ENCODE assay signal across 31 cellular contexts in genomic region chr13:72537782-72538181, GRCh38.
"Had no signal": no experiment of that assay in that cellular context is flagged by ENCODE, and none has a peak within 500 bp of the region (broad histone marks: within the 10 kb centered on the region; RNA-seq: fewer than 3 reads in every experiment).

No MANE protein-coding gene starts in this region.

- DNase-seq: activated CD4-positive, alpha-beta T cell treated with anti-CD3 and anti-CD28 coated beads, Interleukin-2, amount 10 ng/mL, durations not matched to agents 24 days and 14 days; activated CD4-positive, alpha-beta T cell treated with anti-CD3 and anti-CD28 coated beads, Interleukin-2, amount 50 U/mL, for 4 hours; activated CD8-positive, alpha-beta T cell treated with anti-CD3 and anti-CD28 coated beads, Interleukin-2, amount 10 ng/mL, durations not matched to agents 7 days and 5 days; activated gamma-delta T cell; activated naive CD4-positive, alpha-beta T cell treated with Interleukin-2 at 50 U/mL for 16 hours; activated T-cell treated with anti-CD3 and anti-CD28 coated beads, Interleukin-2, amount 50 U/mL, for 24 hours; adrenal gland; body of pancreas; Kasumi-1; KG1; MG63; NCI-H1092; NCI-H1436 treated with DMSO at 0.1 percent for 48 hours; NCI-H1694 treated with DMSO at 0.1 percent for 48 hours; NCI-H2029; NCI-H345; NCI-H526; NCI-H748 treated with DMSO at 0.1 percent for 48 hours; NK-92 treated with Interleukin-12 subunit alpha and Interleukin-12 subunit beta, amount 100 ng/mL, for 24 hours; PC-3; Peyer's patch; RPMI8226; SIG-M5; T-cell; T-helper 17 cell; T-helper 9 cell; WERI-Rb-1 had no signal

- H3K36me3 ChIP-seq: adrenal gland, breast epithelium, MG63, Peyer's patch, WERI-Rb-1 had no signal

- H3K4me3 ChIP-seq: adrenal gland, body of pancreas, breast epithelium, MG63, Peyer's patch had no signal

- H3K27me3 Mint-ChIP-seq: activated CD4-positive, alpha-beta T cell treated with anti-CD3 and anti-CD28 coated beads, Interleukin-2, amount 10 ng/mL, durations not matched to agents 24 days and 14 days; activated naive CD4-positive, alpha-beta T cell treated with anti-CD3 and anti-CD28 coated beads, Interleukin-2, amount 50 U/mL, for 24 hours; activated T-cell treated with anti-CD3 and anti-CD28 coated beads, Interleukin-2, amount 50 U/mL, for 24 hours; T-cell had no signal

- H3K27ac ChIP-seq: adrenal gland, body of pancreas, breast epithelium, Peyer's patch, WERI-Rb-1 had no signal

- H3K36me3 Mint-ChIP-seq: activated naive CD4-positive, alpha-beta T cell treated with anti-CD3 and anti-CD28 coated beads, Interleukin-2, amount 50 U/mL, for 24 hours; T-cell had no signal

- H3K9me3 ChIP-seq: adrenal gland, body of pancreas, breast epithelium, MG63, Peyer's patch had no signal

- ATAC-seq: activated CD8-positive, alpha-beta T cell treated with anti-CD3 and anti-CD28 coated beads, Interleukin-2, amount 10 ng/mL, durations not matched to agents 7 days and 5 days; body of pancreas; PC-3; SK-N-SH treated with all-trans-retinoic acid at 6 μM for 48 hours; T-cell; T-helper 17 cell had no signal

- H3K4me3 Mint-ChIP-seq: activated CD4-positive, alpha-beta T cell treated with anti-CD3 and anti-CD28 coated beads, Interleukin-2, amount 10 ng/mL, durations not matched to agents 24 days and 14 days; activated CD8-positive, alpha-beta T cell treated with anti-CD3 and anti-CD28 coated beads, Interleukin-2, amount 10 ng/mL, durations not matched to agents 7 days and 5 days; activated naive CD4-positive, alpha-beta T cell treated with anti-CD3 and anti-CD28 coated beads, Interleukin-2, amount 50 U/mL, for 24 hours; activated T-cell treated with anti-CD3 and anti-CD28 coated beads, Interleukin-2, amount 50 U/mL, for 24 hours; T-cell; T-helper 17 cell had no signal

- H3K4me1 ChIP-seq: adrenal gland, breast epithelium, Peyer's patch had no signal

- H3K9me3 Mint-ChIP-seq: activated CD4-positive, alpha-beta T cell treated with anti-CD3 and anti-CD28 coated beads, Interleukin-2, amount 10 ng/mL, durations not matched to agents 24 days and 14 days; activated naive CD4-positive, alpha-beta T cell treated with anti-CD3 and anti-CD28 coated beads, Interleukin-2, amount 50 U/mL, for 24 hours; activated T-cell treated with anti-CD3 and anti-CD28 coated beads, Interleukin-2, amount 50 U/mL, for 24 hours; activated T-helper 2 cell treated with anti-CD3 and anti-CD28 coated beads, Interferon-gamma antibody, Interleukin-2, Interleukin-4, amounts not matched to agents 10 μg/mL and 5 μg/mL and 100 μg/mL, durations not matched to agents 14 hours and 24 hours and 36 hours; T-cell had no signal

- H3K27ac Mint-ChIP-seq: activated CD4-positive, alpha-beta T cell treated with anti-CD3 and anti-CD28 coated beads, Interleukin-2, amount 10 ng/mL, durations not matched to agents 24 days and 14 days; activated CD8-positive, alpha-beta T cell treated with anti-CD3 and anti-CD28 coated beads, Interleukin-2, amount 10 ng/mL, durations not matched to agents 7 days and 5 days; activated naive CD4-positive, alpha-beta T cell treated with anti-CD3 and anti-CD28 coated beads, Interleukin-2, amount 50 U/mL, for 24 hours; activated T-cell treated with anti-CD3 and anti-CD28 coated beads, Interleukin-2, amount 50 U/mL, for 24 hours; activated T-helper 2 cell treated with anti-CD3 and anti-CD28 coated beads, Interferon-gamma antibody, Interleukin-2, Interleukin-4, amounts not matched to agents 10 μg/mL and 5 μg/mL and 100 μg/mL, durations not matched to agents 14 hours and 24 hours and 36 hours; T-cell; T-helper 17 cell had no signal

- H3K27me3 ChIP-seq: adrenal gland, body of pancreas, breast epithelium, MG63, Peyer's patch had no signal

- H3K4me1 Mint-ChIP-seq: activated CD4-positive, alpha-beta T cell treated with anti-CD3 and anti-CD28 coated beads, Interleukin-2, amount 10 ng/mL, durations not matched to agents 24 days and 14 days; activated naive CD4-positive, alpha-beta T cell treated with anti-CD3 and anti-CD28 coated beads, Interleukin-2, amount 50 U/mL, for 24 hours; T-cell; T-helper 17 cell had no signal
